In the genomic region with DNA sequence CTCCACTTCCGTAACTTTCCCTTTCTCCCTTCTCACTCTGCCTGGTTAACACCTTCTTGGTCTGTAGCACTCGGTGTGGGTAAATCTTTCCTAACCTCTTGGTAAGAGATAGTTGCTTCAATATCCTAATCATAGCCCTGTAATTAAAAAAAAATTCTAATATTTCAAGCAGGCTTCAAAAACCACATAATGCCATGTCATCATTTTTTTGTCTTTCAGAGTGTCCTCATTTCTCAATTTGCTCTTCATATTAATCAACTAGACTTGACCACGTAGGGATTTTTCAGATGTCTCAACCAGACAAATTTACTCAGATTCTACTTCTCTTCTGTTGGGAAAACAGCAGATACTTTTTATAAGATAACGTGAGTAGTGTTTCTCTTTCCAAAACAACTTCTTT, we compare ENCODE assay signal across 9 cellular contexts.
"Had no signal": no experiment of that assay in that cellular context is flagged by ENCODE, and none has a peak within 500 bp of the region (broad histone marks: within the 10 kb centered on the region; RNA-seq: fewer than 3 reads in every experiment).

No MANE protein-coding gene starts in this region.

- FAIRE-seq: H54, HTR-8/SVneo had no signal

- DNase-seq: GM23248, GOT3, H9, HCEC 1CT, Karpas-422, KBM-7 had no signal

- H2AFZ ChIP-seq: GM23248 had no signal

- H3K27ac ChIP-seq: GM23248, KMS-11 had no signal

- H3K9ac ChIP-seq: GM23248, KMS-11 had no signal

- H3K4me3 ChIP-seq: GM23248 had no signal

- H3K4me2 ChIP-seq: KMS-11 had no signal
